Comparison of ENCODE assay signal across 1 cellular context in genomic region chr7:100544386-100544785, GRCh38.
TF ChIP-seq lines count a peak whose summit lies in the region.

No MANE protein-coding gene starts in this region.

TF ChIP-seq in HepG2, 621 proteins besides CTCF, POLR2A, EP300 and RAD21 (continued from another document and continues in another):
- TF ChIP-seq, protein P1, sequence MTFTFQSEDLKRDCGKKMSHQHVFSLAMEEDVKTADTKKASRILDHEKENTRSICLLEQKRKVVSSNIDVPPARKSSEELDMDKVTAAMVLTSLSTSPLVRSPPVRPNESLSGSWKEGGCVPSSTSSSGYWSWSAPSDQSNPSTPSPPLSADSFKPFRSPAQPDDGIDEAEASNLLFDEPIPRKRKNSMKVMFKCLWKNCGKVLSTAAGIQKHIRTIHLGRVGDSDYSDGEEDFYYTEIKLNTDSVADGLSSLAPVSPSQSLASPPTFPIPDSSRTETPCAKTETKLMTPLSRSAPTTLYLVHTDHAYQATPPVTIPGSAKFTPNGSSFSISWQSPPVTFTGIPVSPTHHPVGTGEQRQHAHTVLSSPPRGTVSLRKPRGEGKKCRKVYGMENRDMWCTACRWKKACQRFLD (CRISPR knock-in tag; IDR thresholded peaks at IDR 0.05; ENCODE audit: borderline replicate concordance): no peak
- TF ChIP-seq E2F5 (CRISPR knock-in tag; conservative IDR thresholded peaks at IDR 0.05) (no peak), HNF4G (IDR thresholded peaks at IDR 0.05; ENCODE audit: borderline replicate concordance, low read depth, low read length) (peak; percentile 63; the same call in 1 of the 2 replicates), HNF4G (CRISPR knock-in tag; IDR thresholded peaks at IDR 0.05; ENCODE audit: borderline replicate concordance, low read depth) (no peak; the same call in 1 of the 2 replicates), ZFP82 (CRISPR knock-in tag; IDR thresholded peaks at IDR 0.05; ENCODE audit: borderline replicate concordance) (no peak), CHD4 (IDR thresholded peaks at IDR 0.05; ENCODE audit: borderline replicate concordance, low read length) (no peak), NFAT5 (CRISPR knock-in tag; IDR thresholded peaks at IDR 0.05) (no peak), ZNF567 (CRISPR knock-in tag; IDR thresholded peaks at IDR 0.05; ENCODE audit: borderline replicate concordance) (no peak), ZNF441 (CRISPR knock-in tag; IDR thresholded peaks at IDR 0.05; ENCODE audit: borderline replicate concordance) (no peak), TEF (CRISPR knock-in tag; IDR thresholded peaks at IDR 0.05) (no peak), ESRRA (CRISPR knock-in tag; IDR thresholded peaks at IDR 0.05; ENCODE audit: low read depth) (peak; percentile 57; the same call in 1 of the 2 replicates), ZFP36 (IDR thresholded peaks at IDR 0.05; ENCODE audit: borderline replicate concordance, low read depth, low read length, partially characterized antibody) (no peak), ZNF605 (CRISPR knock-in tag; IDR thresholded peaks at IDR 0.05) (no peak), ZFP36L1 (CRISPR knock-in tag; IDR thresholded peaks at IDR 0.05) (no peak), U2AF2 (IDR thresholded peaks at IDR 0.05; ENCODE audit: low read depth, low read length) (no peak), ZNF878 (CRISPR knock-in tag; IDR thresholded peaks at IDR 0.05) (no peak), XBP1 (CRISPR knock-in tag; IDR thresholded peaks at IDR 0.05) (no peak), ZNF337 (CRISPR knock-in tag; IDR thresholded peaks at IDR 0.05; ENCODE audit: borderline replicate concordance, low read depth) (no peak), PHF8 (CRISPR knock-in tag; IDR thresholded peaks at IDR 0.05) (no peak), ZNF572 (CRISPR knock-in tag; IDR thresholded peaks at IDR 0.05) (no peak), ZNF710 (CRISPR knock-in tag; IDR thresholded peaks at IDR 0.05; ENCODE audit: borderline replicate concordance) (peak; percentile 98), ZNF747 (CRISPR knock-in tag; IDR thresholded peaks at IDR 0.05; ENCODE audit: borderline replicate concordance) (no peak), SOX5 (CRISPR knock-in tag; IDR thresholded peaks at IDR 0.05; ENCODE audit: borderline replicate concordance) (no peak; the same call in 1 of the 2 replicates), TRIM22 (IDR thresholded peaks at IDR 0.05) (no peak), NFKB2 (CRISPR knock-in tag; IDR thresholded peaks at IDR 0.05; ENCODE audit: borderline replicate concordance) (no peak), DRAP1 (CRISPR knock-in tag; IDR thresholded peaks at IDR 0.05) (peak; percentile 47; the same call in 1 of the 2 replicates), ISL2 (CRISPR knock-in tag; IDR thresholded peaks at IDR 0.05) (peak; percentile 52; the same call in 1 of the 2 replicates), ZNF562 (CRISPR knock-in tag; IDR thresholded peaks at IDR 0.05; ENCODE audit: borderline replicate concordance) (no peak)
- TF ChIP-seq, protein P2, sequence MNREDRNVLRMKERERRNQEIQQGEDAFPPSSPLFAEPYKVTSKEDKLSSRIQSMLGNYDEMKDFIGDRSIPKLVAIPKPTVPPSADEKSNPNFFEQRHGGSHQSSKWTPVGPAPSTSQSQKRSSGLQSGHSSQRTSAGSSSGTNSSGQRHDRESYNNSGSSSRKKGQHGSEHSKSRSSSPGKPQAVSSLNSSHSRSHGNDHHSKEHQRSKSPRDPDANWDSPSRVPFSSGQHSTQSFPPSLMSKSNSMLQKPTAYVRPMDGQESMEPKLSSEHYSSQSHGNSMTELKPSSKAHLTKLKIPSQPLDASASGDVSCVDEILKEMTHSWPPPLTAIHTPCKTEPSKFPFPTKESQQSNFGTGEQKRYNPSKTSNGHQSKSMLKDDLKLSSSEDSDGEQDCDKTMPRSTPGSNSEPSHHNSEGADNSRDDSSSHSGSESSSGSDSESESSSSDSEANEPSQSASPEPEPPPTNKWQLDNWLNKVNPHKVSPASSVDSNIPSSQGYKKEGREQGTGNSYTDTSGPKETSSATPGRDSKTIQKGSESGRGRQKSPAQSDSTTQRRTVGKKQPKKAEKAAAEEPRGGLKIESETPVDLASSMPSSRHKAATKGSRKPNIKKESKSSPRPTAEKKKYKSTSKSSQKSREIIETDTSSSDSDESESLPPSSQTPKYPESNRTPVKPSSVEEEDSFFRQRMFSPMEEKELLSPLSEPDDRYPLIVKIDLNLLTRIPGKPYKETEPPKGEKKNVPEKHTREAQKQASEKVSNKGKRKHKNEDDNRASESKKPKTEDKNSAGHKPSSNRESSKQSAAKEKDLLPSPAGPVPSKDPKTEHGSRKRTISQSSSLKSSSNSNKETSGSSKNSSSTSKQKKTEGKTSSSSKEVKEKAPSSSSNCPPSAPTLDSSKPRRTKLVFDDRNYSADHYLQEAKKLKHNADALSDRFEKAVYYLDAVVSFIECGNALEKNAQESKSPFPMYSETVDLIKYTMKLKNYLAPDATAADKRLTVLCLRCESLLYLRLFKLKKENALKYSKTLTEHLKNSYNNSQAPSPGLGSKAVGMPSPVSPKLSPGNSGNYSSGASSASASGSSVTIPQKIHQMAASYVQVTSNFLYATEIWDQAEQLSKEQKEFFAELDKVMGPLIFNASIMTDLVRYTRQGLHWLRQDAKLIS (CRISPR knock-in tag; IDR thresholded peaks at IDR 0.05): 0 out of 2 replicates have a peak, but pooled peaks have one; percentile 57
- TF ChIP-seq, protein P3, sequence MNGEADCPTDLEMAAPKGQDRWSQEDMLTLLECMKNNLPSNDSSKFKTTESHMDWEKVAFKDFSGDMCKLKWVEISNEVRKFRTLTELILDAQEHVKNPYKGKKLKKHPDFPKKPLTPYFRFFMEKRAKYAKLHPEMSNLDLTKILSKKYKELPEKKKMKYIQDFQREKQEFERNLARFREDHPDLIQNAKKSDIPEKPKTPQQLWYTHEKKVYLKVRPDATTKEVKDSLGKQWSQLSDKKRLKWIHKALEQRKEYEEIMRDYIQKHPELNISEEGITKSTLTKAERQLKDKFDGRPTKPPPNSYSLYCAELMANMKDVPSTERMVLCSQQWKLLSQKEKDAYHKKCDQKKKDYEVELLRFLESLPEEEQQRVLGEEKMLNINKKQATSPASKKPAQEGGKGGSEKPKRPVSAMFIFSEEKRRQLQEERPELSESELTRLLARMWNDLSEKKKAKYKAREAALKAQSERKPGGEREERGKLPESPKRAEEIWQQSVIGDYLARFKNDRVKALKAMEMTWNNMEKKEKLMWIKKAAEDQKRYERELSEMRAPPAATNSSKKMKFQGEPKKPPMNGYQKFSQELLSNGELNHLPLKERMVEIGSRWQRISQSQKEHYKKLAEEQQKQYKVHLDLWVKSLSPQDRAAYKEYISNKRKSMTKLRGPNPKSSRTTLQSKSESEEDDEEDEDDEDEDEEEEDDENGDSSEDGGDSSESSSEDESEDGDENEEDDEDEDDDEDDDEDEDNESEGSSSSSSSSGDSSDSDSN (CRISPR knock-in tag; IDR thresholded peaks at IDR 0.05): no peak
- TF ChIP-seq, protein P4, sequence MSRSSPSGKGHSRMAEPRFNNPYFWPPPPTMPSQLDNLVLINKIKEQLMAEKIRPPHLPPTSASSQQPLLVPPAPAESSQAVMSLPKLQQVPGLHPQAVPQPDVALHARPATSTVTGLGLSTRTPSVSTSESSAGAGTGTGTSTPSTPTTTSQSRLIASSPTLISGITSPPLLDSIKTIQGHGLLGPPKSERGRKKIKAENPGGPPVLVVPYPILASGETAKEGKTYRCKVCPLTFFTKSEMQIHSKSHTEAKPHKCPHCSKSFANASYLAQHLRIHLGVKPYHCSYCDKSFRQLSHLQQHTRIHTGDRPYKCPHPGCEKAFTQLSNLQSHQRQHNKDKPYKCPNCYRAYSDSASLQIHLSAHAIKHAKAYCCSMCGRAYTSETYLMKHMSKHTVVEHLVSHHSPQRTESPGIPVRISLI (CRISPR knock-in tag; IDR thresholded peaks at IDR 0.05; ENCODE audit: borderline replicate concordance): no peak
- TF ChIP-seq, protein P5, sequence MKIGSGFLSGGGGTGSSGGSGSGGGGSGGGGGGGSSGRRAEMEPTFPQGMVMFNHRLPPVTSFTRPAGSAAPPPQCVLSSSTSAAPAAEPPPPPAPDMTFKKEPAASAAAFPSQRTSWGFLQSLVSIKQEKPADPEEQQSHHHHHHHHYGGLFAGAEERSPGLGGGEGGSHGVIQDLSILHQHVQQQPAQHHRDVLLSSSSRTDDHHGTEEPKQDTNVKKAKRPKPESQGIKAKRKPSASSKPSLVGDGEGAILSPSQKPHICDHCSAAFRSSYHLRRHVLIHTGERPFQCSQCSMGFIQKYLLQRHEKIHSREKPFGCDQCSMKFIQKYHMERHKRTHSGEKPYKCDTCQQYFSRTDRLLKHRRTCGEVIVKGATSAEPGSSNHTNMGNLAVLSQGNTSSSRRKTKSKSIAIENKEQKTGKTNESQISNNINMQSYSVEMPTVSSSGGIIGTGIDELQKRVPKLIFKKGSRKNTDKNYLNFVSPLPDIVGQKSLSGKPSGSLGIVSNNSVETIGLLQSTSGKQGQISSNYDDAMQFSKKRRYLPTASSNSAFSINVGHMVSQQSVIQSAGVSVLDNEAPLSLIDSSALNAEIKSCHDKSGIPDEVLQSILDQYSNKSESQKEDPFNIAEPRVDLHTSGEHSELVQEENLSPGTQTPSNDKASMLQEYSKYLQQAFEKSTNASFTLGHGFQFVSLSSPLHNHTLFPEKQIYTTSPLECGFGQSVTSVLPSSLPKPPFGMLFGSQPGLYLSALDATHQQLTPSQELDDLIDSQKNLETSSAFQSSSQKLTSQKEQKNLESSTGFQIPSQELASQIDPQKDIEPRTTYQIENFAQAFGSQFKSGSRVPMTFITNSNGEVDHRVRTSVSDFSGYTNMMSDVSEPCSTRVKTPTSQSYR (CRISPR knock-in tag; IDR thresholded peaks at IDR 0.05; ENCODE audit: borderline replicate concordance): no peak; the same call in 1 of the 2 replicates
